Comparison of ENCODE assay signal across 18 cellular contexts in the genomic region with DNA sequence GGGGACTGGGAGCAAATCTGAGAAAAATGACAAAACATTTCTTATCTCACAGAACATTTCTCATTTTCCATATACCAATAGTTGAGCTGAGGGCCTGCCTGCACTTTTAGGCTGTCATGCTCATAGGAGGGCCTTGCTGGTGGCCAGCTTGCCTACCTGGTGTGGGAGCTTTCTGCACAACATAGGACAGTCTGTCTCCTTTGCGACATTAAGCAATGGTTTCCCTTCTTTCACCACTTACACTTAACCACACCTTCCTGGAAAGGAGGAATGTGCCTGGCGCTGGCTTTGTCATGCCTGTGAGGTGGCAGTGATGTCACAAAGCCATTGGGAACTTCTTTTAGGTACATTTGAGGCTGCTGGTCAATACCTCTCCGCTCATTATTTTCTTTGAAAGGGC. TPM values are rescaled to one million over a fixed set of nuclear protein-coding genes. Genes with fewer than 3 reads are reported as not detected.
DNase-seq lines count a peak whose midpoint lies in the region; ATAC-seq, FAIRE-seq and TF ChIP-seq lines count a peak whose summit lies in the region.
"Had no signal": no experiment of that assay in that cellular context is flagged by ENCODE, and none has a peak within 500 bp of the region (broad histone marks: within the 10 kb centered on the region; RNA-seq: fewer than 3 reads in every experiment).

No MANE protein-coding gene starts in this region.

- in situ Hi-C loops in HepG2 (cut with HindIII; ENCODE audit: extremely low pct_ligation_motif_present, low pct_unique_long_range_greater_than_20kb), result loop anchor here (25.0 kb wide), 1 partner anchor 105 kb away; the partner anchor contains the start of gene MAP2K1

- H3K4me1 ChIP-seq in HepG2 (ENCODE audit: insufficient read depth, low read length), result peaks cover 17% of the 10 kb centered on the region
- peaks cover 0 to 73% (median 21%) of the 10 kb centered on the region in 4 donors for H3K4me1 ChIP-seq in right lobe of liver
- H3K4me1 ChIP-seq in RWPE2 (ENCODE audit: insufficient read depth, poor library complexity, severe bottlenecking), result no peaks in the 10 kb centered on the region
- H3K4me1 ChIP-seq: BE2C had no signal

- peak overlapping the region; percentile 59 for H3K27ac Mint-ChIP-seq in activated naive CD8-positive, alpha-beta T cell treated with anti-CD3 and anti-CD28 coated beads, Interleukin-2, amount 50 U/mL, for 24 hours
- peak overlapping the region; percentile 49 to 60 for H3K27ac Mint-ChIP-seq in stimulated activated naive CD8-positive, alpha-beta T cell treated with anti-CD3 and anti-CD28 coated beads, Interleukin-15, amount 100 ng/mL, for 72 hours

- 100% methylated on average over 3 of the region's 3 CpGs for WGBS in HepG2 (ENCODE audit: low lambda C conversion rate)
- WGBS in right lobe of liver (ENCODE audit: insufficient coverage, low coverage, low lambda C conversion rate, missing lambda C conversion rate), result 87% methylated on average over 3 of the region's 3 CpGs

- no peaks in the 10 kb centered on the region for H3K9me3 Mint-ChIP-seq in activated naive CD8-positive, alpha-beta T cell treated with anti-CD3 and anti-CD28 coated beads, Interleukin-2, amount 50 U/mL, for 24 hours
- H3K9me3 Mint-ChIP-seq in stimulated activated naive CD8-positive, alpha-beta T cell treated with anti-CD3 and anti-CD28 coated beads, Interleukin-15, amount 100 ng/mL, for 72 hours, result no peaks in the 10 kb centered on the region
- H3K9me3 Mint-ChIP-seq: CD4-positive, alpha-beta T cell had no signal

- H3K27me3 ChIP-seq in HepG2 (ENCODE audit: control insufficient read depth in 1 of 2, insufficient read depth in 2 of 2, low read length in 2 of 2) (no peaks in the 10 kb centered on the region), right lobe of liver (no peaks in the 10 kb centered on the region), RWPE2 (ENCODE audit: insufficient read depth, poor library complexity, severe bottlenecking) (no peaks in the 10 kb centered on the region)
- H3K27me3 ChIP-seq: BE2C, SJSA1 had no signal

- no peak overlapping the region for H3K4me2 ChIP-seq in HepG2 (ENCODE audit: low read depth, low read length)

- no peaks in the 10 kb centered on the region for H4K20me1 ChIP-seq in HepG2 (ENCODE audit: insufficient read depth, low read length)

- H3K79me2 ChIP-seq in HepG2 (ENCODE audit: insufficient read depth, low read length), result peaks cover 9% of the 10 kb centered on the region

- no peak overlapping the region for H2AFZ ChIP-seq in HepG2 (ENCODE audit: low read length)

- TF ChIP-seq POLR2A in HepG2 (IDR thresholded peaks at IDR 0.05; ENCODE audit: insufficient read depth in 1 of 2, low read depth in 2 of 2, low read length in 2 of 2) (no peak), right lobe of liver (IDR thresholded peaks at IDR 0.05) (no peak)

- H3K27me3 Mint-ChIP-seq in activated naive CD8-positive, alpha-beta T cell treated with anti-CD3 and anti-CD28 coated beads, Interleukin-2, amount 50 U/mL, for 24 hours, result no peaks in the 10 kb centered on the region
- no peaks in the 10 kb centered on the region for H3K27me3 Mint-ChIP-seq in stimulated activated naive CD8-positive, alpha-beta T cell treated with anti-CD3 and anti-CD28 coated beads, Interleukin-15, amount 100 ng/mL, for 72 hours
- H3K27me3 Mint-ChIP-seq: CD4-positive, alpha-beta T cell had no signal

- H3K27ac ChIP-seq in HepG2 (ENCODE audit: extremely low read length, insufficient read depth, low read length) (no peak overlapping the region), right lobe of liver (no peak overlapping the region), RWPE2 (ENCODE audit: poor library complexity, severe bottlenecking) (no peak overlapping the region)
- H3K27ac ChIP-seq: HL-60, SJSA1 had no signal

- BruUV-seq in HepG2 (replicated peaks; lab: Mats Ljungman, UMichigan), result no TSS peak

- no peak for TF ChIP-seq EP300 in HepG2 (IDR thresholded peaks at IDR 0.05; ENCODE audit: low read depth in 2 of 2, low read length in 2 of 2)
- no peak for TF ChIP-seq EP300 in HepG2 (CRISPR knock-in tag; IDR thresholded peaks at IDR 0.05; ENCODE audit: borderline replicate concordance)

- no peak overlapping the region for H3K4me3 ChIP-seq in HepG2 (replicated peaks in 1 of 3; ENCODE audit: insufficient read depth in 1 of 3, low read depth in 2 of 3, low read length in 3 of 3)
- no peak overlapping the region for H3K4me3 ChIP-seq in right lobe of liver
- H3K4me3 ChIP-seq in RWPE2 (ENCODE audit: severe bottlenecking), result no peak overlapping the region
- H3K4me3 ChIP-seq: SJSA1 had no signal

- H3K9me3 ChIP-seq in HepG2 (ENCODE audit: low read length) (no peaks in the 10 kb centered on the region), right lobe of liver (no peaks in the 10 kb centered on the region), RWPE2 (ENCODE audit: severe bottlenecking) (no peaks in the 10 kb centered on the region)
- H3K9me3 ChIP-seq: BE2C, SJSA1 had no signal

- no peak for TF ChIP-seq CTCF in HepG2 (CRISPR knock-in tag; IDR thresholded peaks at IDR 0.05)
- no peak for TF ChIP-seq CTCF in right lobe of liver (IDR thresholded peaks at IDR 0.05)
- TF ChIP-seq CTCF in RWPE2 (IDR thresholded peaks at IDR 0.05; ENCODE audit: poor library complexity, severe bottlenecking), result no peak

- no peak for FAIRE-seq in HepG2 (lab: Jason Lieb, UNC)
- FAIRE-seq: HTR-8/SVneo had no signal

- ATAC-seq in HepG2 (no peak), right lobe of liver (no peak), RWPE2 (ENCODE audit: low read depth) (no peak)
- ATAC-seq in activated naive CD8-positive, alpha-beta T cell treated with anti-CD3 and anti-CD28 coated beads, Interleukin-2, amount 50 U/mL, for 24 hours, result no peak
- ATAC-seq in stimulated activated naive CD8-positive, alpha-beta T cell treated with anti-CD3 and anti-CD28 coated beads, Interleukin-15, amount 100 ng/mL, for 72 hours, result no peak
- ATAC-seq: HCT116 had no signal

- CTCF ChIA-PET in HepG2 (lab: Yijun Ruan, JAX; ENCODE audit: low intra/inter-chr PET ratio, low total read pairs), result no interaction called here

- H3K36me3 ChIP-seq in HepG2 (replicated peaks in 1 of 2; ENCODE audit: control insufficient read depth in 1 of 2, insufficient read depth in 2 of 2, low read length in 2 of 2) (peaks cover 17 to 53% of the 10 kb centered on the region in 2 experiments), right lobe of liver (peaks cover 0 to 49% (median 11%) of the 10 kb centered on the region in 4 donors), RWPE2 (ENCODE audit: low read depth) (peaks cover 93% of the 10 kb centered on the region)

- no peak for TF ChIP-seq RAD21 in HepG2 (CRISPR knock-in tag; IDR thresholded peaks at IDR 0.05)

- intact Hi-C loops in HepG2 (cut with micrococcal nuclease; ENCODE audit: unreplicated experiment) (loop anchor here (10.0 kb wide), 1 partner anchor 137 kb away; the partner anchor contains the start of gene TIPIN), right lobe of liver (cut with DNase I) (loop anchor here (10.0 kb wide), 2 partner anchors 107 to 197 kb away; partner anchors contain the start of genes MAP2K1 (in 2 of the 2) and DIS3L (in 1 of the 2))

- H3K9ac ChIP-seq in HepG2 (ENCODE audit: insufficient read depth, low read depth, low read length), result no peak overlapping the region

- no peak for DNase-seq in HepG2 (ENCODE audit: low spot score)
- DNase-seq in right lobe of liver, result no peak
- DNase-seq in RWPE2 (ENCODE audit: low spot score), result peak; percentile 42
- DNase-seq in activated naive CD8-positive, alpha-beta T cell treated with anti-CD3 and anti-CD28 coated beads, Interleukin-2, amount 50 U/mL, for 24 hours, result no peak
- no peak for DNase-seq in stimulated activated naive CD8-positive, alpha-beta T cell treated with anti-CD3 and anti-CD28 coated beads, Interleukin-15, amount 100 ng/mL, for 72 hours
- no peak for DNase-seq in NCI-H1105 (lab: John Stamatoyannopoulos, UW)
- DNase-seq in effector CD8-positive, alpha-beta T cell (lab: John Stamatoyannopoulos, UW), result no peak
- DNase-seq: BE2C; CD4-positive, alpha-beta T cell; EL; NCI-H1436 treated with DMSO at 0.1 percent for 48 hours; NCI-H2029 treated with DMSO at 0.1 percent for 48 hours; NCI-H2171 treated with DMSO at 0.1 percent for 48 hours; NCI-H774 had no signal

- no peak overlapping the region for H3K4me3 Mint-ChIP-seq in activated naive CD8-positive, alpha-beta T cell treated with anti-CD3 and anti-CD28 coated beads, Interleukin-2, amount 50 U/mL, for 24 hours
- H3K4me3 Mint-ChIP-seq in stimulated activated naive CD8-positive, alpha-beta T cell treated with anti-CD3 and anti-CD28 coated beads, Interleukin-15, amount 100 ng/mL, for 72 hours, result no peak overlapping the region
- H3K4me3 Mint-ChIP-seq: CD4-positive, alpha-beta T cell had no signal

- peaks cover 54% of the 10 kb centered on the region for H3K36me3 Mint-ChIP-seq in activated naive CD8-positive, alpha-beta T cell treated with anti-CD3 and anti-CD28 coated beads, Interleukin-2, amount 50 U/mL, for 24 hours (ENCODE audit: low read depth)

- POLR2A ChIA-PET in HepG2 (lab: Yijun Ruan, JAX), result no interaction called here

- H3K4me1 Mint-ChIP-seq in activated naive CD8-positive, alpha-beta T cell treated with anti-CD3 and anti-CD28 coated beads, Interleukin-2, amount 50 U/mL, for 24 hours, result peaks cover 25% of the 10 kb centered on the region
- H3K4me1 Mint-ChIP-seq in stimulated activated naive CD8-positive, alpha-beta T cell treated with anti-CD3 and anti-CD28 coated beads, Interleukin-15, amount 100 ng/mL, for 72 hours, result peaks cover 21% of the 10 kb centered on the region

RNA-seq across cellular contexts. Expression of gene SNAPC5, which starts 5.7 kb away (rescaled TPM):
- total RNA-seq in HepG2 (2016; rRNA removed; fragmentation: Illumina TruSeq; extraction: Trizol) (36.2 and 49.3 TPM in 2 replicates), right lobe of liver (10 to 100 TPM; 11.8 to 23.1 (median 16.2) TPM)
- total RNA-seq in HepG2 (2016; cell fraction: cytosol; rRNA removed; fragmentation: Illumina TruSeq; extraction: Trizol; ENCODE audit: low read depth), result 30.3 and 42.4 TPM in 2 replicates
- 39.3 and 50.4 TPM in 2 replicates for total RNA-seq in HepG2 (2016; cell fraction: insoluble cytoplasmic fraction; rRNA removed; fragmentation: Illumina TruSeq; extraction: Trizol)
- 47.2 and 52.6 TPM in 2 replicates for total RNA-seq in HepG2 (2016; cell fraction: membrane; rRNA removed; fragmentation: Illumina TruSeq; extraction: Trizol)
- total RNA-seq in HepG2 (2016; cell fraction: nucleus; rRNA removed; fragmentation: Illumina TruSeq; extraction: Trizol), result 21.5 and 24.4 TPM in 2 replicates
- polyA plus RNA-seq in HepG2 (2011; rRNA removed), result 13.4 and 14.8 TPM in 2 replicates
- polyA plus RNA-seq in HepG2 (2011; cell fraction: cytosol; rRNA removed), result 18.1 and 19.5 TPM in 2 replicates
- polyA plus RNA-seq in HepG2 (2011; cell fraction: nucleus; rRNA removed), result 8.6 and 9.4 TPM in 2 replicates
- 20.4 and 21.1 TPM in 2 replicates for polyA plus RNA-seq in HepG2 (2012)
- 30.8 and 41.9 TPM in 2 replicates for polyA plus RNA-seq in HepG2 (2016; cell fraction: cytosol; fragmentation: Illumina TruSeq; extraction: Trizol; ENCODE audit: low read depth)
- 48.6 and 53.3 TPM in 2 replicates for polyA plus RNA-seq in HepG2 (2016; cell fraction: insoluble cytoplasmic fraction; fragmentation: Illumina TruSeq; extraction: Trizol; ENCODE audit: low read depth)
- 34.8 and 48.0 TPM in 2 replicates for polyA plus RNA-seq in HepG2 (2016; cell fraction: membrane; fragmentation: Illumina TruSeq; extraction: Trizol; ENCODE audit: low read depth)
- 30.6 TPM in 2 replicates for polyA plus RNA-seq in HepG2 (2016; cell fraction: nucleus; fragmentation: Illumina TruSeq; extraction: Trizol; ENCODE audit: insufficient read depth, low read depth)
- polyA minus RNA-seq in HepG2 (2011; rRNA and poly(A)+ RNA removed; ENCODE audit: low replicate concordance), result 3.6 and 18.9 TPM in 2 replicates
- 5.8 and 8.1 TPM in 2 replicates for polyA minus RNA-seq in HepG2 (2011; cell fraction: cytosol; rRNA and poly(A)+ RNA removed)
- 11.3 and 17.2 TPM in 2 replicates for polyA minus RNA-seq in HepG2 (2011; cell fraction: nucleus; rRNA and poly(A)+ RNA removed)

RNA-seq across cellular contexts. Expression of gene RPL4, which starts 12.8 kb away (rescaled TPM):
- 3,630 and 4,972 TPM in 2 replicates for total RNA-seq in HepG2 (2016; rRNA removed; fragmentation: Illumina TruSeq; extraction: Trizol)
- total RNA-seq in HepG2 (2016; cell fraction: cytosol; rRNA removed; fragmentation: Illumina TruSeq; extraction: Trizol; ENCODE audit: low read depth), result 1,158 and 1,199 TPM in 2 replicates
- total RNA-seq in HepG2 (2016; cell fraction: insoluble cytoplasmic fraction; rRNA removed; fragmentation: Illumina TruSeq; extraction: Trizol), result 3,592 and 4,979 TPM in 2 replicates
- 7,983 and 8,792 TPM in 2 replicates for total RNA-seq in HepG2 (2016; cell fraction: membrane; rRNA removed; fragmentation: Illumina TruSeq; extraction: Trizol)
- total RNA-seq in HepG2 (2016; cell fraction: nucleus; rRNA removed; fragmentation: Illumina TruSeq; extraction: Trizol), result 1,360 and 1,490 TPM in 2 replicates
- polyA plus RNA-seq in HepG2 (2011; rRNA removed), result 3,960 and 4,467 TPM in 2 replicates
- polyA plus RNA-seq in HepG2 (2011; cell fraction: cytosol; rRNA removed), result 5,248 and 5,827 TPM in 2 replicates
- 1,317 and 1,448 TPM in 2 replicates for polyA plus RNA-seq in HepG2 (2011; cell fraction: nucleus; rRNA removed)
- 3,526 and 4,575 TPM in 2 replicates for polyA plus RNA-seq in HepG2 (2012)
- polyA plus RNA-seq in HepG2 (2016; cell fraction: cytosol; fragmentation: Illumina TruSeq; extraction: Trizol; ENCODE audit: low read depth), result 4,015 and 4,840 TPM in 2 replicates
- 4,603 and 4,764 TPM in 2 replicates for polyA plus RNA-seq in HepG2 (2016; cell fraction: insoluble cytoplasmic fraction; fragmentation: Illumina TruSeq; extraction: Trizol; ENCODE audit: low read depth)
- polyA plus RNA-seq in HepG2 (2016; cell fraction: membrane; fragmentation: Illumina TruSeq; extraction: Trizol; ENCODE audit: low read depth), result 7,818 and 8,825 TPM in 2 replicates
- 2,081 and 2,237 TPM in 2 replicates for polyA plus RNA-seq in HepG2 (2016; cell fraction: nucleus; fragmentation: Illumina TruSeq; extraction: Trizol; ENCODE audit: insufficient read depth, low read depth)
- 4,301 and 6,437 TPM in 2 replicates for polyA minus RNA-seq in HepG2 (2011; rRNA and poly(A)+ RNA removed; ENCODE audit: low replicate concordance)
- 1,474 and 1,645 TPM in 2 replicates for polyA minus RNA-seq in HepG2 (2011; cell fraction: cytosol; rRNA and poly(A)+ RNA removed)
- polyA minus RNA-seq in HepG2 (2011; cell fraction: nucleus; rRNA and poly(A)+ RNA removed), result 662 and 844 TPM in 2 replicates
- total RNA-seq in right lobe of liver, result 1,000 to 10,000 TPM in 2 of 6 experiments, 100 to 1,000 TPM in 4; 643 to 1,390 (median 819) TPM

RNA-seq across cellular contexts. Expression of gene ZWILCH, which starts 13.3 kb away (rescaled TPM):
- total RNA-seq in HepG2 (2016; rRNA removed; fragmentation: Illumina TruSeq; extraction: Trizol), result 27.8 and 44.6 TPM in 2 replicates
- total RNA-seq in HepG2 (2016; cell fraction: cytosol; rRNA removed; fragmentation: Illumina TruSeq; extraction: Trizol; ENCODE audit: low read depth), result 21.2 and 22.9 TPM in 2 replicates
- total RNA-seq in HepG2 (2016; cell fraction: insoluble cytoplasmic fraction; rRNA removed; fragmentation: Illumina TruSeq; extraction: Trizol), result 26.2 and 47.7 TPM in 2 replicates
- total RNA-seq in HepG2 (2016; cell fraction: membrane; rRNA removed; fragmentation: Illumina TruSeq; extraction: Trizol), result 14.1 and 15.5 TPM in 2 replicates
- total RNA-seq in HepG2 (2016; cell fraction: nucleus; rRNA removed; fragmentation: Illumina TruSeq; extraction: Trizol), result 19.8 and 20.1 TPM in 2 replicates
- polyA plus RNA-seq in HepG2 (2011; rRNA removed), result 6.9 and 9.5 TPM in 2 replicates
- polyA plus RNA-seq in HepG2 (2011; cell fraction: cytosol; rRNA removed), result 2.9 and 4.0 TPM in 2 replicates
- polyA plus RNA-seq in HepG2 (2011; cell fraction: nucleus; rRNA removed), result 3.8 and 6.9 TPM in 2 replicates
- 5.2 and 10.2 TPM in 2 replicates for polyA plus RNA-seq in HepG2 (2012)
- polyA plus RNA-seq in HepG2 (2016; cell fraction: cytosol; fragmentation: Illumina TruSeq; extraction: Trizol; ENCODE audit: low read depth), result 1.7 and 1.9 TPM in 2 replicates
- 35.0 and 37.1 TPM in 2 replicates for polyA plus RNA-seq in HepG2 (2016; cell fraction: insoluble cytoplasmic fraction; fragmentation: Illumina TruSeq; extraction: Trizol; ENCODE audit: low read depth)
- polyA plus RNA-seq in HepG2 (2016; cell fraction: membrane; fragmentation: Illumina TruSeq; extraction: Trizol; ENCODE audit: low read depth), result 5.2 and 8.1 TPM in 2 replicates
- 21.1 and 23.2 TPM in 2 replicates for polyA plus RNA-seq in HepG2 (2016; cell fraction: nucleus; fragmentation: Illumina TruSeq; extraction: Trizol; ENCODE audit: insufficient read depth, low read depth)
- polyA minus RNA-seq in HepG2 (2011; rRNA and poly(A)+ RNA removed; ENCODE audit: low replicate concordance), result 11.7 and 60.8 TPM in 2 replicates
- polyA minus RNA-seq in HepG2 (2011; cell fraction: cytosol; rRNA and poly(A)+ RNA removed), result 5.7 and 6.9 TPM in 2 replicates
- 11.2 and 12.8 TPM in 2 replicates for polyA minus RNA-seq in HepG2 (2011; cell fraction: nucleus; rRNA and poly(A)+ RNA removed)
- total RNA-seq in right lobe of liver, result 1 to 10 TPM; 1.1 to 4.9 (median 2.5) TPM
